In the genomic region with DNA sequence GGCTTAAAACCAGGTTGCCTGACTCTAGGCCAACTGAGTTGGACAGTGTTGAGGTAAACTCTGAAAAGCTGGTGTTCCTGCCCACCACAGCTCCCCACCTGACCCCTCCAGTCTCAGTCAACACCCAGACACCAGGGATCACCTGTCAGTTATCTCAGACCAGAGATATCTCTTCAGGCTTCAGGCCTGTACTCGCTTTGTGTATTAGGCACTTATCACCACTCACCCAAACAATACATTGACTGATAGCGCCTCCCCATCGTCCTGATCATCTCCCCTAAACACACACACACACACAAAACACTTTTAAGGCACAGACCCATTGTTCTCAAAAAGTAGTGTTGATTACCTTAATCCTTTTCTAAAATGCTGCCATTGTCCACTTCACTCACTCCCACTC, we compare ENCODE assay signal across 29 cellular contexts.
"Had no signal": no experiment of that assay in that cellular context is flagged by ENCODE, and none has a peak within 500 bp of the region (broad histone marks: within the 10 kb centered on the region; RNA-seq: fewer than 3 reads in every experiment).

No MANE protein-coding gene starts in this region.

- H3K36me3 ChIP-seq: adrenal gland, cardiac muscle cell, esophagus squamous epithelium, heart right ventricle, lower lobe of right lung, neutrophil, ovary, right lobe of liver, thoracic aorta, uterus had no signal

- H3K9me3 ChIP-seq: adrenal gland, body of pancreas, esophagus squamous epithelium, heart right ventricle, lower lobe of right lung, mucosa of descending colon, neutrophil, ovary, right lobe of liver, thoracic aorta, uterus had no signal

- ATAC-seq: body of pancreas; heart right ventricle; left lobe of liver; lower lobe of right lung; mucosa of descending colon; right lobe of liver; stimulated activated effector memory CD8-positive, alpha-beta T cell treated with anti-CD3 and anti-CD28 coated beads, Interleukin-12 subunit alpha, Interleukin-12 subunit beta, amount 100 ng/mL, for 72 hours had no signal

- H3K4me3 ChIP-seq: adrenal gland, body of pancreas, cardiac muscle cell, dorsolateral prefrontal cortex, esophagus squamous epithelium, heart right ventricle, lower lobe of right lung, mucosa of descending colon, ovary, right lobe of liver, thoracic aorta, uterus had no signal

- DNase-seq: activated CD4-positive, alpha-beta T cell treated with anti-CD3 and anti-CD28 coated beads for 48 hours; activated CD4-positive, alpha-beta T cell treated with anti-CD3 and anti-CD28 coated beads, Interleukin-2, amount 50 U/mL, for 48 hours; activated CD8-positive, alpha-beta memory T cell treated with anti-CD3 and anti-CD28 coated beads for 24 hours; activated effector memory CD4-positive, alpha-beta T cell treated with anti-CD3 and anti-CD28 coated beads, Interleukin-2, amount 50 U/mL, for 16 hours; activated naive CD4-positive, alpha-beta T cell treated with anti-CD3 and anti-CD28 coated beads for 36 hours; activated naive CD8-positive, alpha-beta T cell treated with anti-CD3 and anti-CD28 coated beads for 36 hours; adrenal gland; aorta; body of pancreas; cerebellar nuclear complex; dorsolateral prefrontal cortex; esophagus squamous epithelium; foreskin melanocyte; heart right ventricle; lower lobe of right lung; mucosa of descending colon; nephron progenitor cell; ovary; right lobe of liver; stimulated activated CD4-positive, alpha-beta T cell treated with anti-CD3 and anti-CD28 coated beads, Interleukin-4, amount 100 ng/mL, for 24 hours; trophoblast cell; uterus had no signal

- H3K4me1 ChIP-seq: body of pancreas, right lobe of liver, uterus had no signal

- H3K27me3 ChIP-seq: adrenal gland, body of pancreas, cardiac muscle cell, esophagus squamous epithelium, heart right ventricle, neutrophil, ovary, right lobe of liver, uterus had no signal

- H3K27ac ChIP-seq: adrenal gland, body of pancreas, cardiac muscle cell, coronary artery, esophagus squamous epithelium, lower lobe of right lung, neutrophil, ovary, right lobe of liver, thoracic aorta, uterus, VCaP had no signal
